In the genomic region with DNA sequence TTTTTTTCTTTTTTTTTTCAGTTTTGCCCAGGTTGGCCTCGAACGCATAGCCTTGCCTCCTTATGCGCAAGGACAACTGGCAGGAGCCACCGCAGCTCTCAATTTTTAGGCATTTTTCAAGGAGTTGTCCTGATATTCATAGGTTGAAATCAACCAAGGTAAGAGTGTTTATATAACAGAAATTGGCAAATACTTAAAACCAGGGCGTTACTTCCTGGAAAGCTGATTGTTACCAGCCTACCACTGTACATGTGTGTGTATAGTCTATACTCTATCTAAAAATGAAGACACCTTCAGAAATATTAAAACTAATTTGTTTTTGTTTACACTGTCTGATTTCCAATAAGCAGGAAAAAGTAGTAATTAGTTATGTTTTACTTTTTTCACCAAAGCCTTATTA, we compare ENCODE assay signal across 22 cellular contexts. TPM values are rescaled to one million over a fixed set of nuclear protein-coding genes. Genes with fewer than 3 reads are reported as not detected.
"Had no signal": no experiment of that assay in that cellular context is flagged by ENCODE, and none has a peak within 500 bp of the region (broad histone marks: within the 10 kb centered on the region; RNA-seq: fewer than 3 reads in every experiment).

No MANE protein-coding gene starts in this region.

- H3K4me3 Mint-ChIP-seq: IgD-negative memory B cell, T-helper 17 cell had no signal

- H3K4me3 ChIP-seq: K562 had no signal

- H3K4me1 Mint-ChIP-seq: IgD-negative memory B cell, T-helper 17 cell had no signal

- ATAC-seq: K562, SK-N-SH treated with all-trans-retinoic acid at 6 μM for 48 hours, T-helper 17 cell had no signal

- H3K27me3 Mint-ChIP-seq: IgD-negative memory B cell, T-helper 17 cell had no signal

- DNase-seq: Kasumi-1, MM.1S, NCI-H1092 treated with DMSO at 0.1 percent for 48 hours, NCI-H1436, NCI-H187, NCI-H2081 treated with DMSO at 0.1 percent for 48 hours, NCI-H2171 treated with DMSO at 0.1 percent for 48 hours, NCI-H446, NCI-H524, NCI-H69, NCI-H774, RPMI8226, SHP77, T-helper 1 cell, T-helper 17 cell had no signal

- H3K27ac ChIP-seq: HL-60, KMS-11 had no signal

- H3K36me3 Mint-ChIP-seq: IgD-negative memory B cell had no signal

- H3K27ac Mint-ChIP-seq: IgD-negative memory B cell, T-helper 17 cell had no signal

- FAIRE-seq: HTR-8/SVneo, K562, RCC 7860 had no signal

- H3K9ac ChIP-seq: KMS-11 had no signal

RNA-seq across cellular contexts. Expression of gene GPC6, which starts 39.2 kb away (rescaled TPM):
- total RNA-seq: T-helper 17 cell had no signal
